Comparison of ENCODE assay signal across 2 cellular contexts in the genomic region with DNA sequence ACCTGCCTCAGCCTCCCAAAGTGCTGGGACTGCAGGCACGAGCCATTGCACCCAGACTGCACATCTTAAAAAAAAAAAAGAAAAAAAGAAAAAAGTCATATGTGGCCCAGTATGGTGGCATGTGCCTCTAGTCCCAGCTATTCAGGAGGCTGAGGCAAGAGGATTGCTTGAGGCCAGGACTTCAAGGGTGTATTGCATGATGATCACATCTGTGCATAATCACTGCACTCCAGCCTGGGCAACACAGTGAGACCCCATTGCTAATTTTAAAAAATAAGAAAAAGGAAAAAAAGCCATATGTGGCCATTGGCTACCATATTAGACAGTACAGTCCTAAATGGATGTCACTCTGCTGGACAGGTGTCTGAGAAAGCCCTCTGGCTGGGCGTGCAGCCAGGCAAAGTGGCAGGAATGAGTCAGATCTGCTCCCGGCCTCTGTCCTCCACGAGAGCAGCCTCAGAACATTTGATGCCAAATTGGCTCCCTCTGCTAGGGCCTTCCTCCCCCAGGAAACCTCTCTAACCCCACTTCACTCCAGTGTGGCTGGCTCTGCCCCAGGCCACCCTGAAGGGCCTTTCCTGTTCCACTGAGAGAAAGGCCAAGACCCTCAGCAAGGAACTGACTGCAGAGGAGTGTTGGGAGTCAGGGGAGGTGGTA.
A peak's percentile ranks its signal among the peaks of the same experiment; 100 is the strongest.
TF ChIP-seq lines count a peak whose summit lies in the region.

No MANE protein-coding gene starts in this region.

TF ChIP-seq in HCT116, 20 proteins besides CTCF, POLR2A, EP300 and RAD21:
- TF ChIP-seq SIN3A (IDR thresholded peaks at IDR 0.05; ENCODE audit: low read depth) (no peak), TCF7L2 (IDR thresholded peaks at IDR 0.05; ENCODE audit: borderline replicate concordance, extremely low read depth, insufficient read depth, insufficient read length) (no peak), CEBPB (IDR thresholded peaks at IDR 0.05; ENCODE audit: low read depth) (no peak), SP1 (IDR thresholded peaks at IDR 0.05; ENCODE audit: low read depth) (peak; percentile 54; the same call in 1 of the 2 replicates), YY1 (IDR thresholded peaks at IDR 0.05; ENCODE audit: extremely low read depth, insufficient replicate concordance, low read depth, low read length) (no peak), ELF1 (IDR thresholded peaks at IDR 0.05; ENCODE audit: borderline replicate concordance, low read depth) (no peak), FOSL1 (IDR thresholded peaks at IDR 0.05; ENCODE audit: low read depth) (peak; percentile 80), ATF3 (IDR thresholded peaks at IDR 0.05) (no peak), POLR2AphosphoS5 (IDR thresholded peaks at IDR 0.05; ENCODE audit: low read depth, low read length) (peak; percentile 47; the same call in 1 of the 2 replicates), CBX3 (IDR thresholded peaks at IDR 0.05; ENCODE audit: low read depth) (peak; percentile 66; the same call in 1 of the 2 replicates), ZBTB33 (IDR thresholded peaks at IDR 0.05; ENCODE audit: extremely low read depth, insufficient replicate concordance, low read length) (no peak), SRF (IDR thresholded peaks at IDR 0.05; ENCODE audit: low read depth) (no peak), JUND (IDR thresholded peaks at IDR 0.05) (peak; percentile 77), EZH2phosphoT487 (IDR thresholded peaks at IDR 0.05; ENCODE audit: borderline replicate concordance) (no peak), EZH2 (IDR thresholded peaks at IDR 0.05) (no peak), ZNF274 (IDR thresholded peaks at IDR 0.05; ENCODE audit: low read depth, low read length) (no peak)
- TF ChIP-seq, protein P1, sequence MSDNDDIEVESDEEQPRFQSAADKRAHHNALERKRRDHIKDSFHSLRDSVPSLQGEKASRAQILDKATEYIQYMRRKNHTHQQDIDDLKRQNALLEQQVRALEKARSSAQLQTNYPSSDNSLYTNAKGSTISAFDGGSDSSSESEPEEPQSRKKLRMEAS (IDR thresholded peaks at IDR 0.05) = peak; percentile 74
- TF ChIP-seq, protein P2, sequence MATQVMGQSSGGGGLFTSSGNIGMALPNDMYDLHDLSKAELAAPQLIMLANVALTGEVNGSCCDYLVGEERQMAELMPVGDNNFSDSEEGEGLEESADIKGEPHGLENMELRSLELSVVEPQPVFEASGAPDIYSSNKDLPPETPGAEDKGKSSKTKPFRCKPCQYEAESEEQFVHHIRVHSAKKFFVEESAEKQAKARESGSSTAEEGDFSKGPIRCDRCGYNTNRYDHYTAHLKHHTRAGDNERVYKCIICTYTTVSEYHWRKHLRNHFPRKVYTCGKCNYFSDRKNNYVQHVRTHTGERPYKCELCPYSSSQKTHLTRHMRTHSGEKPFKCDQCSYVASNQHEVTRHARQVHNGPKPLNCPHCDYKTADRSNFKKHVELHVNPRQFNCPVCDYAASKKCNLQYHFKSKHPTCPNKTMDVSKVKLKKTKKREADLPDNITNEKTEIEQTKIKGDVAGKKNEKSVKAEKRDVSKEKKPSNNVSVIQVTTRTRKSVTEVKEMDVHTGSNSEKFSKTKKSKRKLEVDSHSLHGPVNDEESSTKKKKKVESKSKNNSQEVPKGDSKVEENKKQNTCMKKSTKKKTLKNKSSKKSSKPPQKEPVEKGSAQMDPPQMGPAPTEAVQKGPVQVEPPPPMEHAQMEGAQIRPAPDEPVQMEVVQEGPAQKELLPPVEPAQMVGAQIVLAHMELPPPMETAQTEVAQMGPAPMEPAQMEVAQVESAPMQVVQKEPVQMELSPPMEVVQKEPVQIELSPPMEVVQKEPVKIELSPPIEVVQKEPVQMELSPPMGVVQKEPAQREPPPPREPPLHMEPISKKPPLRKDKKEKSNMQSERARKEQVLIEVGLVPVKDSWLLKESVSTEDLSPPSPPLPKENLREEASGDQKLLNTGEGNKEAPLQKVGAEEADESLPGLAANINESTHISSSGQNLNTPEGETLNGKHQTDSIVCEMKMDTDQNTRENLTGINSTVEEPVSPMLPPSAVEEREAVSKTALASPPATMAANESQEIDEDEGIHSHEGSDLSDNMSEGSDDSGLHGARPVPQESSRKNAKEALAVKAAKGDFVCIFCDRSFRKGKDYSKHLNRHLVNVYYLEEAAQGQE (IDR thresholded peaks at IDR 0.05; ENCODE audit: low read depth) = no peak

TF ChIP-seq in GM23338, 12 proteins besides CTCF, POLR2A, EP300 and RAD21:
- TF ChIP-seq POLR2AphosphoS5 (IDR thresholded peaks at IDR 0.05; ENCODE audit: low read depth) (no peak), NANOG (IDR thresholded peaks at IDR 0.05; ENCODE audit: borderline replicate concordance) (no peak), EZH2phosphoT487 (IDR thresholded peaks at IDR 0.05; ENCODE audit: unreplicated experiment) (no peak)
